ENCODE assay signal across 15 cellular contexts in the genomic region with DNA sequence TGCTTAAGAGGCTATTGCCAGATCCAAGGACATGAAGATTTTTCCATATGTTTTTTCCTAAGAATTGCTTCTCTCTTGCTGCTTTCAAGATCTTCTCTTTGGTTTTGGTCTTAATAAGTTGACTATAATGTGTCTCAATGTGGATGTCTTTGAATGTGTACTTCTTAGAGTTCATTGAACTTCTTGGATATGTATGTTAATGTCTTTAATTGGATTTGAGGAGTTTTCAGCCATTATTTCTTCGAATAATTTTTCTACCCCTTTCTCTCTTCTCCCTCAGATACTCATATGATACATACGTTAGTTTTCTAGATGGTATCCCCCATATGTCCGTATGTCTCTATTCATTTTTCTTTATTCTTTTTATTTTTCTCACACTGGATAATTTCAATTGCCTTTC. TPM values are rescaled to one million over a fixed set of nuclear protein-coding genes. Genes with fewer than 3 reads are reported as not detected.
DNase-seq lines count a peak whose midpoint lies in the region; ATAC-seq lines count a peak whose summit lies in the region.
"Had no signal": no experiment of that assay in that cellular context is flagged by ENCODE, and none has a peak within 500 bp of the region (broad histone marks: within the 10 kb centered on the region; RNA-seq: fewer than 3 reads in every experiment).

No MANE protein-coding gene starts in this region.

- peaks cover 5% of the 10 kb centered on the region for H3K9me3 Mint-ChIP-seq in activated naive CD4-positive, alpha-beta T cell treated with anti-CD3 and anti-CD28 coated beads for 36 hours
- peaks cover 4% of the 10 kb centered on the region for H3K9me3 Mint-ChIP-seq in stimulated activated naive CD8-positive, alpha-beta T cell treated with anti-CD3 and anti-CD28 coated beads, Interleukin-15, Interleukin-2, amounts not matched to agents 100 ng/mL and 50 ng/mL, for 24 hours
- H3K9me3 Mint-ChIP-seq in stimulated activated naive CD8-positive, alpha-beta T cell treated with anti-CD3 and anti-CD28 coated beads, Interleukin-15, amount 100 ng/mL, for 72 hours: no peaks in the 10 kb centered on the region
- no peaks in the 10 kb centered on the region for H3K9me3 Mint-ChIP-seq in activated T-helper 17 cell treated with anti-CD3 and anti-CD28 coated beads, Interleukin-2, amount 50 U/mL, for 72 hours

- peak overlapping the region; percentile 11 for H3K27ac Mint-ChIP-seq in activated naive CD4-positive, alpha-beta T cell treated with anti-CD3 and anti-CD28 coated beads for 36 hours
- peak overlapping the region; percentile 19 for H3K27ac Mint-ChIP-seq in stimulated activated naive CD8-positive, alpha-beta T cell treated with anti-CD3 and anti-CD28 coated beads, Interleukin-15, Interleukin-2, amounts not matched to agents 100 ng/mL and 50 ng/mL, for 24 hours
- H3K27ac Mint-ChIP-seq in stimulated activated naive CD8-positive, alpha-beta T cell treated with anti-CD3 and anti-CD28 coated beads, Interleukin-15, amount 100 ng/mL, for 72 hours: no peak overlapping the region
- H3K27ac Mint-ChIP-seq in activated T-helper 17 cell treated with anti-CD3 and anti-CD28 coated beads, Interleukin-2, amount 50 U/mL, for 72 hours: peak overlapping the region; percentile 36

- ATAC-seq in stimulated activated naive CD8-positive, alpha-beta T cell treated with anti-CD3 and anti-CD28 coated beads, Interleukin-15, amount 100 ng/mL, for 72 hours: no peak
- ATAC-seq in activated T-helper 17 cell treated with anti-CD3 and anti-CD28 coated beads, Interleukin-2, amount 50 U/mL, for 72 hours (replicated peaks): no peak
- ATAC-seq in HG03442 (IDR thresholded peaks at IDR 0.05; ENCODE audit: unreplicated experiment): no peak

- H3K36me3 Mint-ChIP-seq in activated naive CD4-positive, alpha-beta T cell treated with anti-CD3 and anti-CD28 coated beads for 36 hours (ENCODE audit: low read depth): peaks cover 22% of the 10 kb centered on the region
- H3K36me3 Mint-ChIP-seq in stimulated activated naive CD8-positive, alpha-beta T cell treated with anti-CD3 and anti-CD28 coated beads, Interleukin-15, Interleukin-2, amounts not matched to agents 100 ng/mL and 50 ng/mL, for 24 hours (ENCODE audit: low read depth): peaks cover 53% of the 10 kb centered on the region
- H3K36me3 Mint-ChIP-seq in activated T-helper 17 cell treated with anti-CD3 and anti-CD28 coated beads, Interleukin-2, amount 50 U/mL, for 72 hours (ENCODE audit: low read depth): peaks cover 29% of the 10 kb centered on the region

- intact Hi-C loops in activated naive CD4-positive, alpha-beta T cell treated with anti-CD3 and anti-CD28 coated beads for 36 hours (cut with micrococcal nuclease): no loop called here

- CTCF ChIA-PET in activated naive CD4-positive, alpha-beta T cell treated with anti-CD3 and anti-CD28 coated beads for 36 hours (lab: Charles Lee): no interaction called here

- no peak for DNase-seq in activated naive CD4-positive, alpha-beta T cell treated with anti-CD3 and anti-CD28 coated beads for 36 hours
- no peak for DNase-seq in activated naive CD4-positive, alpha-beta T cell (lab: John Stamatoyannopoulos, UW)
- no peak for DNase-seq in stimulated activated naive CD8-positive, alpha-beta T cell treated with anti-CD3 and anti-CD28 coated beads, Interleukin-15, amount 100 ng/mL, for 72 hours
- DNase-seq: ACHN; BE2C; C1 segment of cervical spinal cord; Caco-2; CD4-positive, CD25-positive, alpha-beta regulatory T cell; GM23248; IMR-90 had no signal

- peaks cover 65% of the 10 kb centered on the region for H3K4me1 Mint-ChIP-seq in activated naive CD4-positive, alpha-beta T cell treated with anti-CD3 and anti-CD28 coated beads for 36 hours (ENCODE audit: low read depth)
- H3K4me1 Mint-ChIP-seq in stimulated activated naive CD8-positive, alpha-beta T cell treated with anti-CD3 and anti-CD28 coated beads, Interleukin-15, Interleukin-2, amounts not matched to agents 100 ng/mL and 50 ng/mL, for 24 hours (ENCODE audit: low read depth): peaks cover 48% of the 10 kb centered on the region
- peaks cover 74% of the 10 kb centered on the region for H3K4me1 Mint-ChIP-seq in stimulated activated naive CD8-positive, alpha-beta T cell treated with anti-CD3 and anti-CD28 coated beads, Interleukin-15, amount 100 ng/mL, for 72 hours
- H3K4me1 Mint-ChIP-seq in activated T-helper 17 cell treated with anti-CD3 and anti-CD28 coated beads, Interleukin-2, amount 50 U/mL, for 72 hours: peaks cover 27% of the 10 kb centered on the region

- H3K4me3 Mint-ChIP-seq in activated naive CD4-positive, alpha-beta T cell treated with anti-CD3 and anti-CD28 coated beads for 36 hours: no peak overlapping the region
- no peak overlapping the region for H3K4me3 Mint-ChIP-seq in stimulated activated naive CD8-positive, alpha-beta T cell treated with anti-CD3 and anti-CD28 coated beads, Interleukin-15, Interleukin-2, amounts not matched to agents 100 ng/mL and 50 ng/mL, for 24 hours
- peak overlapping the region in 1 of 2 donors; percentile 13 for H3K4me3 Mint-ChIP-seq in stimulated activated naive CD8-positive, alpha-beta T cell treated with anti-CD3 and anti-CD28 coated beads, Interleukin-15, amount 100 ng/mL, for 72 hours
- H3K4me3 Mint-ChIP-seq in activated T-helper 17 cell treated with anti-CD3 and anti-CD28 coated beads, Interleukin-2, amount 50 U/mL, for 72 hours: no peak overlapping the region
- H3K4me3 Mint-ChIP-seq: CD4-positive, CD25-positive, alpha-beta regulatory T cell had no signal

- no peaks in the 10 kb centered on the region for H3K27me3 Mint-ChIP-seq in activated naive CD4-positive, alpha-beta T cell treated with anti-CD3 and anti-CD28 coated beads for 36 hours (ENCODE audit: low read depth)
- H3K27me3 Mint-ChIP-seq in stimulated activated naive CD8-positive, alpha-beta T cell treated with anti-CD3 and anti-CD28 coated beads, Interleukin-15, Interleukin-2, amounts not matched to agents 100 ng/mL and 50 ng/mL, for 24 hours: no peaks in the 10 kb centered on the region
- no peaks in the 10 kb centered on the region for H3K27me3 Mint-ChIP-seq in stimulated activated naive CD8-positive, alpha-beta T cell treated with anti-CD3 and anti-CD28 coated beads, Interleukin-15, amount 100 ng/mL, for 72 hours
- no peaks in the 10 kb centered on the region for H3K27me3 Mint-ChIP-seq in activated T-helper 17 cell treated with anti-CD3 and anti-CD28 coated beads, Interleukin-2, amount 50 U/mL, for 72 hours
- H3K27me3 Mint-ChIP-seq: CD4-positive, CD25-positive, alpha-beta regulatory T cell had no signal

RNA-seq across cellular contexts. Expression of a gene that starts 13.2 kb away (rescaled TPM):
- 10 to 100 TPM; 74.6 to 82.0 TPM for total RNA-seq in activated naive CD4-positive, alpha-beta T cell treated with anti-CD3 and anti-CD28 coated beads for 36 hours
- total RNA-seq in activated T-helper 17 cell treated with anti-CD3 and anti-CD28 coated beads, Interleukin-2, amount 50 U/mL, for 72 hours: 10 to 100 TPM; 98.0 to 99.4 TPM

RNA-seq across cellular contexts. Expression of a gene that starts 19.1 kb away (rescaled TPM):
- not detected for total RNA-seq in activated naive CD4-positive, alpha-beta T cell treated with anti-CD3 and anti-CD28 coated beads for 36 hours
- total RNA-seq in activated T-helper 17 cell treated with anti-CD3 and anti-CD28 coated beads, Interleukin-2, amount 50 U/mL, for 72 hours: not detected
- total RNA-seq: CD4-positive, CD25-positive, alpha-beta regulatory T cell; GM23248; H4; HT1080; IMR-90 had no signal

RNA-seq across cellular contexts. Expression of a gene that starts 44.4 kb away (rescaled TPM):
- total RNA-seq in activated naive CD4-positive, alpha-beta T cell treated with anti-CD3 and anti-CD28 coated beads for 36 hours: not detected
- total RNA-seq in activated T-helper 17 cell treated with anti-CD3 and anti-CD28 coated beads, Interleukin-2, amount 50 U/mL, for 72 hours: under 1 TPM in 1 of 2 donors, not detected in 1; 0.29 TPM
- total RNA-seq: CD4-positive, CD25-positive, alpha-beta regulatory T cell had no signal

RNA-seq across cellular contexts. Expression of a gene that starts 50.1 kb away (rescaled TPM):
- 100 to 1,000 TPM; 107 to 125 TPM for total RNA-seq in activated naive CD4-positive, alpha-beta T cell treated with anti-CD3 and anti-CD28 coated beads for 36 hours
- total RNA-seq in activated T-helper 17 cell treated with anti-CD3 and anti-CD28 coated beads, Interleukin-2, amount 50 U/mL, for 72 hours: 100 to 1,000 TPM; 117 to 122 TPM

RNA-seq across cellular contexts. Expression of a gene that starts 57.7 kb away (rescaled TPM):
- total RNA-seq in activated naive CD4-positive, alpha-beta T cell treated with anti-CD3 and anti-CD28 coated beads for 36 hours: under 1 TPM; 0.72 to 0.76 TPM
- total RNA-seq in activated T-helper 17 cell treated with anti-CD3 and anti-CD28 coated beads, Interleukin-2, amount 50 U/mL, for 72 hours: 1 to 10 TPM; 2.8 to 4.9 TPM
- total RNA-seq: GM23248 had no signal

Comparison
In these comparisons a context has a peak if more than half of its experiments do, and no peak if none do; other contexts are left out.
1. H3K27ac Mint-ChIP-seq: peak in activated naive CD4-positive, alpha-beta T cell treated with anti-CD3 and anti-CD28 coated beads for 36 hours (single experiment), stimulated activated naive CD8-positive, alpha-beta T cell treated with anti-CD3 and anti-CD28 coated beads, Interleukin-15, Interleukin-2, amounts not matched to agents 100 ng/mL and 50 ng/mL, for 24 hours (single experiment) and activated T-helper 17 cell treated with anti-CD3 and anti-CD28 coated beads, Interleukin-2, amount 50 U/mL, for 72 hours (single experiment); none in stimulated activated naive CD8-positive, alpha-beta T cell treated with anti-CD3 and anti-CD28 coated beads, Interleukin-15, amount 100 ng/mL, for 72 hours (0 of 2).